In the genomic region with DNA sequence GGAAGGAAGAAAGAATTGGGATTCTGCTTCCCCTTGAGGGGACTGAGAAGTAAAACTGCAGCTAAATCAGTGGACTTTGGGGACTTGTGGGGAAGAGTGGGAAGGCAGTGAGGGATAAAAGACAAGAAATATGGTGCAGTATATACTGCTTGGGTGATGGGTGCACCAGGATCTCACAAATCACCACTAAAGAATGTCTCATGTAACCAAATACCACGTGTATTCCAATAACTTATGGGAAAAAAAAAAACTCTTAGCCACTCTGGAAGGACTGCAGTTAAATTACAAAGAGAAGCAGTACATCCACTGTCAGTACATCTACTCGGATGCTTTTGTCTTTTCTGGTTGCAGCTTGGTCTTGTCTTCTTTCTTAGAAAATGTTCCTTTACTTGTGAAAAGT, we compare ENCODE assay signal across 32 cellular contexts. TPM values are rescaled to one million over a fixed set of nuclear protein-coding genes. Genes with fewer than 3 reads are reported as not detected.
DNase-seq lines count a peak whose midpoint lies in the region; ATAC-seq and TF ChIP-seq lines count a peak whose summit lies in the region.
"Had no signal": no experiment of that assay in that cellular context is flagged by ENCODE, and none has a peak within 500 bp of the region (broad histone marks: within the 10 kb centered on the region; RNA-seq: fewer than 3 reads in every experiment).

No MANE protein-coding gene starts in this region.

- H3K27ac ChIP-seq in AG04450 (ENCODE audit: low read depth, low read length) (peak overlapping the region; percentile 11), IMR-90 (ENCODE audit: insufficient read depth, low read length) (peak overlapping the region; percentile 62; the same call in 1 of the 2 replicates)
- H3K27ac ChIP-seq: A549, pancreas, skin epidermis, testis had no signal

- peak overlapping the region; percentile 76 for H3K18ac ChIP-seq in IMR-90 (ENCODE audit: low read depth, low read length)

- WGBS in IMR-90 (ENCODE audit: extremely low coverage in 2 of 2, insufficient read length in 1 of 2), 2 experiments, result no CpG with 5 or more reads among the region's 2 CpGs

- TF ChIP-seq RAD21 in IMR-90 (IDR thresholded peaks at IDR 0.05; ENCODE audit: low read length), result no peak

- H2BK20ac ChIP-seq in IMR-90 (ENCODE audit: low read depth, low read length), result peak overlapping the region; percentile 79

- H2BK120ac ChIP-seq in IMR-90 (ENCODE audit: low read depth, low read length), result peak overlapping the region; percentile 75

- peak overlapping the region in 1 of 2 experiments; percentile 2; a peak in 1 of 4 replicates for H4K8ac ChIP-seq in IMR-90 (ENCODE audit: low read depth in 2 of 2, low read length in 2 of 2)

- no peak overlapping the region for H3K9ac ChIP-seq in IMR-90 (ENCODE audit: low read depth, low read length)

- no peak for TF ChIP-seq POLR2A in IMR-90 (IDR thresholded peaks at IDR 0.05; ENCODE audit: low read depth, low read length)

- no peaks in the 10 kb centered on the region for H3K9me3 Mint-ChIP-seq in activated naive CD4-positive, alpha-beta T cell treated with anti-CD3 and anti-CD28 coated beads for 36 hours
- H3K9me3 Mint-ChIP-seq: activated naive CD4-positive, alpha-beta T cell treated with anti-CD3 and anti-CD28 coated beads, Interleukin-2, amount 50 U/mL, for 24 hours; activated T-helper 17 cell treated with anti-CD3 and anti-CD28 coated beads, Interleukin-2, amount 50 U/mL, for 72 hours; effector memory CD8-positive, alpha-beta T cell; H9; memory B cell; T-helper 2 cell treated with Interferon-gamma antibody and Interleukin-4, amounts not matched to agents 5 μg/mL and 100 μg/mL, for 36 hours had no signal

- DNase-seq in AG04450 (ENCODE audit: low read depth, low spot score), result no peak
- DNase-seq in IMR-90, result peak; percentile 71
- DNase-seq in astrocyte of the spinal cord (ENCODE audit: low read depth, low spot score), result peak; percentile 8
- DNase-seq in iris pigment epithelial cell (ENCODE audit: low read depth), result peak; percentile 42
- DNase-seq in activated naive CD4-positive, alpha-beta T cell treated with anti-CD3 and anti-CD28 coated beads for 36 hours, result no peak
- no peak for DNase-seq in hypothalamus (lab: John Stamatoyannopoulos, UW)
- no peak for DNase-seq in SKM-1 treated with dmso at 0.1 percent for 144 hours (lab: John Stamatoyannopoulos, UW; ENCODE audit: unreplicated experiment)
- no peak for DNase-seq in globus pallidus (ENCODE audit: low spot score)
- DNase-seq: activated CD8-positive, alpha-beta T cell treated with anti-CD3 and anti-CD28 coated beads, Interleukin-2, amount 10 ng/mL, durations not matched to agents 7 days and 5 days; CD8-positive, alpha-beta memory T cell; central memory CD4-positive, alpha-beta T cell; effector memory CD8-positive, alpha-beta T cell; erythroblast; H9; Karpas-422; left colon; NCI-H1417 treated with DMSO at 0.1 percent for 48 hours; NCI-H2081; NCI-H345; pancreas; SHP77 treated with DMSO at 0.1 percent for 48 hours; stimulated activated naive CD4-positive, alpha-beta T cell; testis had no signal

- no peak overlapping the region for H2BK15ac ChIP-seq in IMR-90 (ENCODE audit: low read depth, low read length)

- dilution Hi-C loops in IMR-90 (cut with HindIII; ENCODE audit: low sequenced_read_pairs, unreplicated experiment), result no loop called here

- no peak overlapping the region for H3K27ac Mint-ChIP-seq in activated naive CD4-positive, alpha-beta T cell treated with anti-CD3 and anti-CD28 coated beads for 36 hours
- H3K27ac Mint-ChIP-seq: activated CD8-positive, alpha-beta T cell treated with anti-CD3 and anti-CD28 coated beads, Interleukin-2, amount 10 ng/mL, durations not matched to agents 7 days and 5 days; activated naive CD4-positive, alpha-beta T cell treated with anti-CD3 and anti-CD28 coated beads, Interleukin-2, amount 50 U/mL, for 24 hours; activated T-helper 17 cell treated with anti-CD3 and anti-CD28 coated beads, Interleukin-2, amount 50 U/mL, for 72 hours; CD8-positive, alpha-beta memory T cell; effector memory CD8-positive, alpha-beta T cell; H9; memory B cell; T-helper 2 cell treated with Interferon-gamma antibody and Interleukin-4, amounts not matched to agents 5 μg/mL and 100 μg/mL, for 36 hours had no signal

- H3K27me3 ChIP-seq in AG04450 (ENCODE audit: control insufficient read depth, insufficient read depth, low read length), result peaks cover 11% of the 10 kb centered on the region
- peaks cover 11% of the 10 kb centered on the region for H3K27me3 ChIP-seq in IMR-90 (ENCODE audit: control insufficient read depth, insufficient read depth, low read length)
- H3K27me3 ChIP-seq: testis had no signal

- H3K4ac ChIP-seq in IMR-90 (ENCODE audit: low read depth, low read length), result peak overlapping the region; percentile 47; the same call in 1 of the 2 replicates

- peak overlapping the region; percentile 7; the same call in 1 of the 2 replicates for H3K56ac ChIP-seq in IMR-90 (ENCODE audit: extremely low read depth, insufficient read depth, low read length)

- H3K36me3 ChIP-seq in IMR-90 (ENCODE audit: control insufficient read depth, insufficient read depth, low read length), result no peaks in the 10 kb centered on the region
- H3K36me3 ChIP-seq: pancreas had no signal

- peak overlapping the region; percentile 38; the same call in 1 of the 2 replicates for H4K91ac ChIP-seq in IMR-90 (ENCODE audit: insufficient read depth, low read depth, low read length)

- CTCF ChIA-PET in AG04450 (lab: Charles Lee), result interaction anchor here (0.7 to 3.1 kb wide), 2 partner anchors 22 to 63 kb away, joined by 3 to 33 read pairs; no protein-coding TSS in a partner anchor
- CTCF ChIA-PET in IMR-90 (lab: Yijun Ruan, JAX), result interaction anchor here (0.6 to 1.6 kb wide), 4 partner anchors 7 to 71 kb away, joined by 3 to 6 read pairs (median 4); no protein-coding TSS in a partner anchor
- CTCF ChIA-PET in activated naive CD4-positive, alpha-beta T cell treated with anti-CD3 and anti-CD28 coated beads for 36 hours (lab: Charles Lee), result no interaction called here

- no peaks in the 10 kb centered on the region for H3K36me3 Mint-ChIP-seq in activated naive CD4-positive, alpha-beta T cell treated with anti-CD3 and anti-CD28 coated beads for 36 hours (ENCODE audit: low read depth)
- H3K36me3 Mint-ChIP-seq: activated naive CD4-positive, alpha-beta T cell treated with anti-CD3 and anti-CD28 coated beads, Interleukin-2, amount 50 U/mL, for 24 hours; CD8-positive, alpha-beta memory T cell; memory B cell had no signal

- BruUV-seq in IMR-90 (replicated peaks; lab: Mats Ljungman, UMichigan), result no TSS peak

- H2AK5ac ChIP-seq in IMR-90 (ENCODE audit: low read depth, low read length), result no peak overlapping the region

- intact Hi-C loops in IMR-90 (cut with micrococcal nuclease), result no loop called here
- intact Hi-C loops in activated naive CD4-positive, alpha-beta T cell treated with anti-CD3 and anti-CD28 coated beads for 36 hours (cut with micrococcal nuclease), result no loop called here

- H4K20me1 ChIP-seq in IMR-90 (ENCODE audit: insufficient read depth, low read length), result no peaks in the 10 kb centered on the region

- no peak overlapping the region for H2AK9ac ChIP-seq in IMR-90 (replicated peaks; ENCODE audit: low read depth, low read length, poor library complexity)

- peak overlapping the region; percentile 45; the same call in 1 of the 2 replicates for H4K5ac ChIP-seq in IMR-90 (ENCODE audit: low read depth, low read length)

- H3K4me1 ChIP-seq in IMR-90 (ENCODE audit: control insufficient read depth, insufficient read depth, low read length), result peaks cover 6% of the 10 kb centered on the region
- H3K4me1 ChIP-seq: A549, pancreas, testis had no signal

- H3K14ac ChIP-seq in IMR-90 (replicated peaks; ENCODE audit: low read depth, low read length), result peak overlapping the region; percentile 57; the same call in 1 of the 2 replicates

- TF ChIP-seq CTCF in AG04450 (IDR thresholded peaks at IDR 0.05; ENCODE audit: low read depth, low read length) (no peak), IMR-90 (conservative IDR thresholded peaks at IDR 0.05; ENCODE audit: low read depth, low read length) (no peak), astrocyte of the spinal cord (IDR thresholded peaks at IDR 0.05; ENCODE audit: low read depth, low read length) (no peak)

- H3K4me2 ChIP-seq in IMR-90 (ENCODE audit: low read depth, low read length), result peak overlapping the region; percentile 65; the same call in 1 of the 2 replicates
- H3K4me2 ChIP-seq: A549 had no signal

- POLR2A ChIA-PET in AG04450 (lab: Yijun Ruan, JAX), result no interaction called here
- POLR2A ChIA-PET in IMR-90 (lab: Charles Lee; ENCODE audit: unreplicated experiment), result no interaction called here

- no peak overlapping the region for H2AFZ ChIP-seq in IMR-90 (replicated peaks; ENCODE audit: low read length, poor library complexity)

- H3K4me3 ChIP-seq in AG04450 (ENCODE audit: low read depth, low read length), result no peak overlapping the region
- H3K4me3 ChIP-seq in IMR-90 (ENCODE audit: insufficient read depth, low read depth, low read length), result no peak overlapping the region
- H3K4me3 ChIP-seq in astrocyte of the spinal cord (ENCODE audit: low read depth, low read length), result no peak overlapping the region
- H3K4me3 ChIP-seq: A549, GM12878, pancreas, skin epidermis, testis had no signal

- H3K27me3 Mint-ChIP-seq in activated naive CD4-positive, alpha-beta T cell treated with anti-CD3 and anti-CD28 coated beads for 36 hours (ENCODE audit: low read depth), result peaks cover 20% of the 10 kb centered on the region

- H3K23ac ChIP-seq in IMR-90 (ENCODE audit: low read depth, low read length), result no peak overlapping the region

- no peaks in the 10 kb centered on the region for H3K9me1 ChIP-seq in IMR-90 (ENCODE audit: insufficient read depth, low read length)

- H3K4me1 Mint-ChIP-seq in activated naive CD4-positive, alpha-beta T cell treated with anti-CD3 and anti-CD28 coated beads for 36 hours (ENCODE audit: low read depth), result no peaks in the 10 kb centered on the region
- H3K4me1 Mint-ChIP-seq: activated naive CD4-positive, alpha-beta T cell treated with anti-CD3 and anti-CD28 coated beads, Interleukin-2, amount 50 U/mL, for 24 hours; activated T-helper 17 cell treated with anti-CD3 and anti-CD28 coated beads, Interleukin-2, amount 50 U/mL, for 72 hours; CD8-positive, alpha-beta memory T cell; memory B cell had no signal

- H3K4me3 Mint-ChIP-seq in activated naive CD4-positive, alpha-beta T cell treated with anti-CD3 and anti-CD28 coated beads for 36 hours, result no peak overlapping the region
- H3K4me3 Mint-ChIP-seq: activated CD8-positive, alpha-beta T cell treated with anti-CD3 and anti-CD28 coated beads, Interleukin-2, amount 10 ng/mL, durations not matched to agents 7 days and 5 days; activated naive CD4-positive, alpha-beta T cell treated with anti-CD3 and anti-CD28 coated beads, Interleukin-2, amount 50 U/mL, for 24 hours; activated T-helper 17 cell treated with anti-CD3 and anti-CD28 coated beads, Interleukin-2, amount 50 U/mL, for 72 hours; CD8-positive, alpha-beta memory T cell; effector memory CD8-positive, alpha-beta T cell; H9; memory B cell; T-helper 2 cell treated with Interferon-gamma antibody and Interleukin-4, amounts not matched to agents 5 μg/mL and 100 μg/mL, for 36 hours had no signal

- H2BK5ac ChIP-seq in IMR-90 (ENCODE audit: low read depth, low read length, poor library complexity, severe bottlenecking), result no peak overlapping the region

- ATAC-seq in IMR-90 (ENCODE audit: low read depth), result peak; percentile 83
- ATAC-seq: activated CD8-positive, alpha-beta T cell treated with anti-CD3 and anti-CD28 coated beads, Interleukin-2, amount 10 ng/mL, durations not matched to agents 7 days and 5 days; activated T-helper 17 cell treated with anti-CD3 and anti-CD28 coated beads, Interleukin-2, amount 50 U/mL, for 72 hours; effector memory CD8-positive, alpha-beta T cell; GM12878; HepG2; left colon; Panc1; pancreas had no signal

- in situ Hi-C loops in IMR-90 (cut with MboI; ENCODE audit: low sequenced_read_pairs) (no loop called here), astrocyte of the spinal cord (cut with HindIII; ENCODE audit: low sequenced_read_pairs) (no loop called here)

- H3K9me3 ChIP-seq in AG04450 (ENCODE audit: control insufficient read depth, insufficient read depth, low read length), result no peaks in the 10 kb centered on the region; the same call in 1 of the 2 replicates
- H3K9me3 ChIP-seq in IMR-90 (ENCODE audit: control insufficient read depth, insufficient read depth, low read length), result no peaks in the 10 kb centered on the region
- H3K9me3 ChIP-seq: A549, pancreas, testis had no signal

- H3K79me1 ChIP-seq in IMR-90 (ENCODE audit: low read depth in 1 of 2, low read length in 2 of 2), result no peaks in the 10 kb centered on the region

RNA-seq across cellular contexts. Expression of gene GOT1, which starts 27.4 kb away (rescaled TPM):
- polyA plus RNA-seq in AG04450 (2011; rRNA removed) (34.5 and 41.5 TPM in 2 replicates), IMR-90 (2012; rRNA removed) (29.2 and 29.4 TPM in 2 replicates)
- polyA minus RNA-seq in AG04450 (2011; rRNA and poly(A)+ RNA removed), result 25.3 and 28.9 TPM in 2 replicates
- total RNA-seq in IMR-90 (2012; rRNA removed), result 38.6 and 46.1 TPM in 2 replicates
- polyA plus RNA-seq in IMR-90 (2012; cell fraction: cytosol; rRNA removed), result 11.5 and 14.4 TPM in 2 replicates
- 9.2 and 22.7 TPM in 2 replicates for polyA plus RNA-seq in IMR-90 (2012; cell fraction: nucleus; rRNA removed; ENCODE audit: low replicate concordance)
- total RNA-seq in activated naive CD4-positive, alpha-beta T cell treated with anti-CD3 and anti-CD28 coated beads for 36 hours, result 10 to 100 TPM; 62.6 to 67.3 TPM

Comparison
In these comparisons a context has a peak if more than half of its experiments do, and no peak if none do; other contexts are left out.
1. DNase-seq: peak in IMR-90 (single experiment), astrocyte of the spinal cord (single experiment) and iris pigment epithelial cell (single experiment); none in AG04450 (single experiment), activated naive CD4-positive, alpha-beta T cell treated with anti-CD3 and anti-CD28 coated beads for 36 hours (single experiment), hypothalamus (0 of 51), SKM-1 treated with dmso at 0.1 percent for 144 hours (single experiment) and globus pallidus (single experiment).